ENCODE assay signal across 24 cellular contexts in genomic region chr14:86357119-86357518, GRCh38.
"Had no signal": no experiment of that assay in that cellular context is flagged by ENCODE, and none has a peak within 500 bp of the region (broad histone marks: within the 10 kb centered on the region; RNA-seq: fewer than 3 reads in every experiment).

No MANE protein-coding gene starts in this region.

- ATAC-seq: effector memory CD8-positive, alpha-beta T cell; left colon; left ventricle myocardium superior; lower lobe of right lung; naive thymus-derived CD8-positive, alpha-beta T cell; sciatic nerve; stimulated activated naive CD8-positive, alpha-beta T cell treated with anti-CD3 and anti-CD28 coated beads, Interleukin-15, amount 100 ng/mL, for 72 hours; upper lobe of right lung had no signal

- H3K4me3 Mint-ChIP-seq: effector memory CD8-positive, alpha-beta T cell; immature natural killer cell; naive thymus-derived CD8-positive, alpha-beta T cell; nephron progenitor cell; stimulated activated naive CD8-positive, alpha-beta T cell treated with anti-CD3 and anti-CD28 coated beads, Interleukin-15, amount 100 ng/mL, for 72 hours had no signal

- H3K4me1 ChIP-seq: lower lobe of right lung, prostate gland, right atrium auricular region, suprapubic skin, transverse colon, upper lobe of right lung, uterus had no signal

- H3K4me3 ChIP-seq: lower lobe of right lung, prostate gland, right atrium auricular region, smooth muscle cell, suprapubic skin, transverse colon, upper lobe of right lung, uterus had no signal

- H3K36me3 Mint-ChIP-seq: immature natural killer cell; naive thymus-derived CD8-positive, alpha-beta T cell had no signal

- H3K27me3 Mint-ChIP-seq: effector memory CD8-positive, alpha-beta T cell; naive thymus-derived CD8-positive, alpha-beta T cell; stimulated activated naive CD8-positive, alpha-beta T cell treated with anti-CD3 and anti-CD28 coated beads, Interleukin-15, amount 100 ng/mL, for 72 hours had no signal

- H3K9me3 ChIP-seq: lower lobe of right lung, prostate gland, right atrium auricular region, suprapubic skin, transverse colon, upper lobe of right lung, uterus had no signal

- DNase-seq: effector memory CD8-positive, alpha-beta T cell; hypothalamus; immature natural killer cell; islet precursor cell; kidney glomerular epithelial cell; left colon; left ventricle myocardium superior; lower lobe of right lung; naive thymus-derived CD8-positive, alpha-beta T cell; nephron progenitor cell; stimulated activated CD4-positive, alpha-beta T cell treated with anti-CD3 and anti-CD28 coated beads, Interleukin-12 subunit alpha, Interleukin-12 subunit beta, amount 100 ng/mL, for 4 hours; stimulated activated CD4-positive, alpha-beta T cell treated with anti-CD3 and anti-CD28 coated beads, Interleukin-1b, Interleukin-23, amount 100 ng/mL, for 48 hours; stimulated activated CD4-positive, alpha-beta T cell treated with anti-CD3 and anti-CD28 coated beads, Interleukin-4, amount 100 ng/mL, for 1 hour; stimulated activated CD8-positive, alpha-beta memory T cell treated with anti-CD3 and anti-CD28 coated beads, Interleukin-4, amount 100 ng/mL, for 48 hours; stimulated activated naive CD4-positive, alpha-beta T cell; stimulated activated naive CD8-positive, alpha-beta T cell treated with anti-CD3 and anti-CD28 coated beads, Interleukin-15, amount 100 ng/mL, for 72 hours; transverse colon; upper lobe of right lung; uterus had no signal

- H3K9me3 Mint-ChIP-seq: immature natural killer cell, nephron progenitor cell had no signal

- H3K27me3 ChIP-seq: right atrium auricular region, suprapubic skin, transverse colon, upper lobe of right lung, uterus had no signal

- H3K27ac Mint-ChIP-seq: effector memory CD8-positive, alpha-beta T cell; immature natural killer cell; naive thymus-derived CD8-positive, alpha-beta T cell; nephron progenitor cell; stimulated activated naive CD8-positive, alpha-beta T cell treated with anti-CD3 and anti-CD28 coated beads, Interleukin-15, amount 100 ng/mL, for 72 hours had no signal

- H3K36me3 ChIP-seq: lower lobe of right lung, prostate gland, right atrium auricular region, suprapubic skin, transverse colon, upper lobe of right lung, uterus had no signal

- H3K27ac ChIP-seq: lower lobe of right lung, prostate gland, right atrium auricular region, suprapubic skin, transverse colon, upper lobe of right lung, uterus had no signal

- H3K4me1 Mint-ChIP-seq: naive thymus-derived CD8-positive, alpha-beta T cell; nephron progenitor cell; stimulated activated naive CD8-positive, alpha-beta T cell treated with anti-CD3 and anti-CD28 coated beads, Interleukin-15, amount 100 ng/mL, for 72 hours had no signal
